Comparison of ENCODE assay signal across 17 cellular contexts in genomic region chr6:78831492-78831891, GRCh38. TPM values are rescaled to one million over a fixed set of nuclear protein-coding genes. Genes with fewer than 3 reads are reported as not detected.
DNase-seq lines count a peak whose midpoint lies in the region; ATAC-seq, FAIRE-seq and TF ChIP-seq lines count a peak whose summit lies in the region.
"Had no signal": no experiment of that assay in that cellular context is flagged by ENCODE, and none has a peak within 500 bp of the region (broad histone marks: within the 10 kb centered on the region; RNA-seq: fewer than 3 reads in every experiment).

No MANE protein-coding gene starts in this region.

- H3K9me3 ChIP-seq in SJCRH30 (replicated peaks), result no peaks in the 10 kb centered on the region
- H3K9me3 ChIP-seq in colonic mucosa, result no peaks in the 10 kb centered on the region
- H3K9me3 ChIP-seq in left lung, result no peaks in the 10 kb centered on the region
- no peaks in the 10 kb centered on the region for H3K9me3 ChIP-seq in small intestine (ENCODE audit: control insufficient read depth, low read depth)

- no peak for TF ChIP-seq CTCF in colonic mucosa (IDR thresholded peaks at IDR 0.05)
- TF ChIP-seq CTCF in left lung (IDR thresholded peaks at IDR 0.05), result no peak

- no peaks in the 10 kb centered on the region for H3K36me3 ChIP-seq in SJCRH30
- no peaks in the 10 kb centered on the region for H3K36me3 ChIP-seq in colonic mucosa
- H3K36me3 ChIP-seq in left lung, result no peaks in the 10 kb centered on the region
- no peaks in the 10 kb centered on the region for H3K36me3 ChIP-seq in small intestine (ENCODE audit: control insufficient read depth in 2 of 2, insufficient read depth in 2 of 2, low read length in 2 of 2)

- H3K27ac ChIP-seq in SJCRH30 (no peak overlapping the region; the same call in 1 of the 2 replicates), colonic mucosa (no peak overlapping the region), left lung (no peak overlapping the region), small intestine (ENCODE audit: low read depth in 1 of 2, low read length in 1 of 2) (no peak overlapping the region)

- no peak for FAIRE-seq in small intestine (lab: Jason Lieb, UNC)

- H3K4me1 ChIP-seq in SJCRH30, result peaks cover 23% of the 10 kb centered on the region
- H3K4me1 ChIP-seq in colonic mucosa, result no peaks in the 10 kb centered on the region
- no peaks in the 10 kb centered on the region for H3K4me1 ChIP-seq in left lung
- no peaks in the 10 kb centered on the region for H3K4me1 ChIP-seq in small intestine (ENCODE audit: control insufficient read depth in 2 of 2, insufficient read depth in 1 of 2, low read depth in 1 of 2, low read length in 1 of 2)

- H3K4me3 ChIP-seq in SJCRH30 (no peak overlapping the region), colonic mucosa (no peak overlapping the region), left lung (no peak overlapping the region), small intestine (ENCODE audit: low read depth in 1 of 2, low read length in 2 of 2) (no peak overlapping the region)

- peak; percentile 26 to 66 for DNase-seq in SJCRH30
- DNase-seq in colonic mucosa, result peak; percentile 21
- no peak for DNase-seq in left lung
- peak; percentile 54 for DNase-seq in small intestine
- DNase-seq in GF-D8 (lab: John Stamatoyannopoulos, UW), result no peak
- DNase-seq in 8988T, result no peak
- DNase-seq: activated CD4-positive, alpha-beta T cell treated with anti-CD3 and anti-CD28 coated beads for 36 hours; activated gamma-delta T cell; Calu3; erythroblast; immature natural killer cell; NCI-H1048; NCI-H2029 treated with DMSO at 0.1 percent for 48 hours; NCI-H524; occipital lobe; stimulated activated CD4-positive, alpha-beta T cell treated with anti-CD3 and anti-CD28 coated beads, Interleukin-4, amount 100 ng/mL, for 24 hours had no signal

- H3K27me3 ChIP-seq in SJCRH30 (no peaks in the 10 kb centered on the region), colonic mucosa (no peaks in the 10 kb centered on the region), left lung (no peaks in the 10 kb centered on the region), small intestine (ENCODE audit: control insufficient read depth in 2 of 2, insufficient read depth in 2 of 2, low read length in 2 of 2) (no peaks in the 10 kb centered on the region)

- intact Hi-C loops in colonic mucosa (cut with DNase I) (no loop called here), left lung (cut with DNase I) (no loop called here)

- ATAC-seq in left lung, result peak; percentile 74
- no peak for ATAC-seq in GM18498 (IDR thresholded peaks at IDR 0.05; ENCODE audit: unreplicated experiment)
- ATAC-seq: activated CD4-positive, alpha-beta T cell treated with anti-CD3 and anti-CD28 coated beads for 36 hours had no signal

- H3K9ac ChIP-seq in colonic mucosa (ENCODE audit: low read depth in 2 of 2, low read length in 2 of 2), result no peak overlapping the region

- WGBS in small intestine, 3 donors, result 22 to 53% (median 37%) methylated on average over 2 of the region's 2 CpGs

RNA-seq across cellular contexts. Expression of gene IRAK1BP1, which starts 35.9 kb away (rescaled TPM):
- 4.4 and 5.4 TPM in 2 replicates for total RNA-seq in SJCRH30 (2014; rRNA removed; shearing (Covaris generic))
- total RNA-seq in colonic mucosa (1 to 10 TPM; 1.7 to 4.9 TPM), left lung (1 to 10 TPM; 5.1 to 8.0 TPM)
- polyA plus RNA-seq in small intestine, result 1 to 10 TPM in 1 of 3 donors, under 1 TPM in 2; 0.22 to 2.2 (median 0.27) TPM

Comparison
In these comparisons a context has a peak if more than half of its experiments do, and no peak if none do; other contexts are left out.
1. DNase-seq: peak in SJCRH30 (2 of 2), colonic mucosa (single experiment) and small intestine (single experiment); none in left lung (0 of 2), GF-D8 (single experiment) and 8988T (single experiment).